24 cellular contexts compared by ENCODE assay signal in genomic region chr12:52455818-52456217, GRCh38. TPM values are rescaled to one million over a fixed set of nuclear protein-coding genes. Genes with fewer than 3 reads are reported as not detected.
DNase-seq lines count a peak whose midpoint lies in the region; ATAC-seq, FAIRE-seq and TF ChIP-seq lines count a peak whose summit lies in the region.
"Had no signal": no experiment of that assay in that cellular context is flagged by ENCODE, and none has a peak within 500 bp of the region (broad histone marks: within the 10 kb centered on the region; RNA-seq: fewer than 3 reads in every experiment).

No MANE protein-coding gene starts in this region.

- peaks cover 25% of the 10 kb centered on the region for H3F3A ChIP-seq in PC-9 (ENCODE audit: insufficient read depth, low read depth)

- H3K9ac ChIP-seq in H1 (replicated peaks in 1 of 4; ENCODE audit: extremely low read depth in 1 of 4, low read depth in 3 of 4, low read length in 3 of 4) = no peak overlapping the region
- H3K9ac ChIP-seq: SK-N-SH had no signal

- peak overlapping the region; percentile 39; the same call in 1 of the 2 replicates for H2BK12ac ChIP-seq in H1 (ENCODE audit: low read depth, low read length)

- H4K20me1 ChIP-seq in PC-9 (ENCODE audit: insufficient read depth) (no peaks in the 10 kb centered on the region), H1 (replicated peaks in 1 of 2; ENCODE audit: control insufficient read depth in 1 of 2, insufficient read depth in 2 of 2, low read length in 2 of 2) (no peaks in the 10 kb centered on the region)

- TF ChIP-seq CTCF in MCF 10A (IDR thresholded peaks at IDR 0.05; ENCODE audit: unreplicated experiment) (no peak), breast epithelium (IDR thresholded peaks at IDR 0.05) (no peak), PC-9 (conservative IDR thresholded peaks at IDR 0.05) (no peak), H1 (IDR thresholded peaks at IDR 0.05; ENCODE audit: control extremely low read depth in 1 of 3, insufficient read depth in 1 of 3, low read depth in 1 of 3, low read length in 3 of 3) (no peak), HFFc6 (IDR thresholded peaks at IDR 0.05) (no peak)

- H2BK20ac ChIP-seq in H1 (ENCODE audit: low read length) = no peak overlapping the region

- BruUV-seq in MCF 10A (replicated peaks; lab: Mats Ljungman, UMichigan) (no TSS peak), PC-9 (replicated peaks; lab: Mats Ljungman, UMichigan) (no TSS peak)

- H4K8ac ChIP-seq in H1 (ENCODE audit: extremely low read depth, insufficient read depth, low read length) = no peak overlapping the region

- POLR2A ChIA-PET in MCF 10A (lab: Yijun Ruan, JAX) = interaction anchor here (0.9 to 1.7 kb wide), 4 partner anchors 8 to 65 kb away, joined by 3 to 4 read pairs (median 3); partner anchors contain the start of gene KRT5
- POLR2A ChIA-PET in PC-9 (lab: Charles Lee; ENCODE audit: unreplicated experiment) = interaction anchor here (0.6 to 0.7 kb wide), 2 partner anchors 86 to 202 kb away, joined by 3 to 6 read pairs; no protein-coding TSS in a partner anchor
- POLR2A ChIA-PET in H1 (lab: Charles Lee; ENCODE audit: partially characterized antibody) = interaction anchor here (0.5 kb wide), 1 partner anchor 85 kb away, joined by 3 read pairs; no protein-coding TSS in a partner anchor
- POLR2A ChIA-PET in activated CD4-positive, alpha-beta T cell treated with anti-CD3 and anti-CD28 coated beads, Interleukin-2, amount 10 ng/mL, durations not matched to agents 7 days and 5 days (lab: Charles Lee) = no interaction called here

- no peak overlapping the region for H4K5ac ChIP-seq in H1 (ENCODE audit: insufficient read length, low read depth, low read length)

- H3K23me2 ChIP-seq in H1 (ENCODE audit: low read depth, low read length) = no peaks in the 10 kb centered on the region

- H3K36me3 Mint-ChIP-seq in MCF 10A (ENCODE audit: insufficient read depth, unreplicated experiment) (no peaks in the 10 kb centered on the region), HFFc6 (ENCODE audit: low read depth) (no peaks in the 10 kb centered on the region)
- no peaks in the 10 kb centered on the region for H3K36me3 Mint-ChIP-seq in activated CD4-positive, alpha-beta T cell treated with anti-CD3 and anti-CD28 coated beads, Interleukin-2, amount 10 ng/mL, durations not matched to agents 7 days and 5 days (ENCODE audit: low read depth)

- no peak overlapping the region for H2AK5ac ChIP-seq in H1 (ENCODE audit: low read depth, low read length)

- no peak overlapping the region for H2BK5ac ChIP-seq in H1 (ENCODE audit: low read depth, low read length)

- no peak for TF ChIP-seq RAD21 in H1 (IDR thresholded peaks at IDR 0.05 in 1 of 2, conservative IDR thresholded peaks at IDR 0.05 in 1 of 2; ENCODE audit: low read depth in 2 of 2, low read length in 2 of 2)

- H4K91ac ChIP-seq in H1 (replicated peaks; ENCODE audit: insufficient read length, low read length) = no peak overlapping the region

- 89% methylated on average over 2 of the region's 2 CpGs; no CpG with 5 or more reads in 1 of the 2 experiments for WGBS in H1 (ENCODE audit: extremely low coverage in 1 of 2, insufficient coverage in 1 of 2, insufficient read length in 1 of 2, insufficient replicate concordance in 2 of 2, low coverage in 1 of 2, low lambda C conversion rate in 2 of 2, missing lambda C conversion rate in 1 of 2), 2 experiments

- no peak overlapping the region for H2AFZ ChIP-seq in PC-9
- no peak overlapping the region for H2AFZ ChIP-seq in H1 (ENCODE audit: low read length)
- H2AFZ ChIP-seq: GM23338 had no signal

- CTCF ChIA-PET in MCF 10A (lab: Yijun Ruan, JAX) = no interaction called here
- CTCF ChIA-PET in PC-9 (lab: Charles Lee) = no interaction called here
- CTCF ChIA-PET in H1 (lab: Charles Lee; ENCODE audit: partially characterized antibody) = interaction anchor here (1.0 kb wide), 1 partner anchor 11 kb away, joined by 3 read pairs; no protein-coding TSS in a partner anchor
- CTCF ChIA-PET in activated CD4-positive, alpha-beta T cell treated with anti-CD3 and anti-CD28 coated beads, Interleukin-2, amount 10 ng/mL, durations not matched to agents 7 days and 5 days (lab: Charles Lee) = no interaction called here

- H3K4me3 Mint-ChIP-seq in MCF 10A (ENCODE audit: unreplicated experiment) (no peak overlapping the region), HFFc6 (no peak overlapping the region)
- H3K4me3 Mint-ChIP-seq in activated CD4-positive, alpha-beta T cell treated with anti-CD3 and anti-CD28 coated beads, Interleukin-2, amount 10 ng/mL, durations not matched to agents 7 days and 5 days = no peak overlapping the region
- H3K4me3 Mint-ChIP-seq: GM23338 had no signal

- ATAC-seq in GM21423 (IDR thresholded peaks at IDR 0.05; ENCODE audit: unreplicated experiment) = no peak
- ATAC-seq: GM23338 had no signal

- TF ChIP-seq EP300 in H1 (IDR thresholded peaks at IDR 0.05; ENCODE audit: borderline replicate concordance in 1 of 2, low read depth in 2 of 2, low read length in 2 of 2) = no peak

- H3K36me3 ChIP-seq in breast epithelium = no peaks in the 10 kb centered on the region
- H3K36me3 ChIP-seq in PC-9 (ENCODE audit: low read depth) = no peaks in the 10 kb centered on the region
- no peaks in the 10 kb centered on the region for H3K36me3 ChIP-seq in H1 (ENCODE audit: control insufficient read depth in 2 of 4, insufficient read depth in 4 of 4, low read length in 3 of 4)

- no peak overlapping the region for H3K27ac Mint-ChIP-seq in MCF 10A (ENCODE audit: low read depth, unreplicated experiment)
- no peak overlapping the region for H3K27ac Mint-ChIP-seq in HFFc6
- H3K27ac Mint-ChIP-seq in activated CD4-positive, alpha-beta T cell treated with anti-CD3 and anti-CD28 coated beads, Interleukin-2, amount 10 ng/mL, durations not matched to agents 7 days and 5 days = no peak overlapping the region
- H3K27ac Mint-ChIP-seq: GM23338 had no signal

- DNase-seq in MCF 10A (ENCODE audit: unreplicated experiment) = peak; percentile 81
- DNase-seq in breast epithelium (ENCODE audit: low spot score in 2 of 2) = no peak
- peak in 1 of 2 experiments; percentile 50 for DNase-seq in PC-9
- no peak for DNase-seq in H1 (ENCODE audit: low read depth in 1 of 2, low spot score in 2 of 2)
- DNase-seq in HFFc6 = no peak
- DNase-seq in activated T-cell treated with anti-CD3 and anti-CD28 coated beads for 4 hours = no peak
- no peak for DNase-seq in activated CD4-positive, alpha-beta T cell treated with anti-CD3 and anti-CD28 coated beads, Interleukin-2, amount 10 ng/mL, durations not matched to agents 7 days and 5 days
- DNase-seq: C1 segment of cervical spinal cord, DMS 273 treated with DMSO at 0.1 percent for 48 hours, GF-D8, Karpas-422, MM.1S, NCI-H1417 treated with DMSO at 0.1 percent for 48 hours, NCI-H2029 treated with DMSO at 0.1 percent for 48 hours, NCI-H510A treated with DMSO at 0.1 percent for 48 hours, SHP77, SK-N-SH had no signal

- no peak overlapping the region for H3K4ac ChIP-seq in H1 (replicated peaks; ENCODE audit: insufficient read length, low read depth, low read length)

- H3K14ac ChIP-seq in H1 (ENCODE audit: insufficient read length) = no peak overlapping the region

- H3K9me3 Mint-ChIP-seq in MCF 10A (ENCODE audit: unreplicated experiment) (no peaks in the 10 kb centered on the region), HFFc6 (no peaks in the 10 kb centered on the region)
- no peaks in the 10 kb centered on the region for H3K9me3 Mint-ChIP-seq in activated CD4-positive, alpha-beta T cell treated with anti-CD3 and anti-CD28 coated beads, Interleukin-2, amount 10 ng/mL, durations not matched to agents 7 days and 5 days
- H3K9me3 Mint-ChIP-seq: GM23338 had no signal

- 0 out of 2 replicates have a peak overlapping the region, but pooled peaks have one; percentile 72 for H2BK15ac ChIP-seq in H1 (ENCODE audit: low read length)

- H3K18ac ChIP-seq in H1 (ENCODE audit: extremely low read depth, low read length) = no peak overlapping the region

- H3K4me2 ChIP-seq in PC-9 = no peak overlapping the region; the same call in 1 of the 2 replicates
- no peak overlapping the region for H3K4me2 ChIP-seq in H1 (ENCODE audit: insufficient read depth in 1 of 2, low read depth in 2 of 2, low read length in 2 of 2)
- H3K4me2 ChIP-seq: GM23338, SK-N-SH had no signal

- H3K23ac ChIP-seq in H1 (ENCODE audit: insufficient read length) = no peak overlapping the region

- no peaks in the 10 kb centered on the region for H3K79me1 ChIP-seq in H1 (ENCODE audit: low read depth, low read length)

- H2BK120ac ChIP-seq in H1 (replicated peaks; ENCODE audit: low read depth, low read length) = no peak overlapping the region

- H3K27ac ChIP-seq in breast epithelium = no peak overlapping the region
- H3K27ac ChIP-seq in PC-9 = peak overlapping the region; percentile 33; the same call in 1 of the 2 replicates
- no peak overlapping the region for H3K27ac ChIP-seq in H1 (ENCODE audit: low read depth, low read length)

- intact Hi-C loops in MCF 10A (cut with micrococcal nuclease) = no loop called here
- intact Hi-C loops in breast epithelium (cut with DNase I; ENCODE audit: low total_unique reads) = no loop called here
- intact Hi-C loops in PC-9 (cut with micrococcal nuclease; ENCODE audit: unreplicated experiment) = no loop called here

- no peak for FAIRE-seq in H1 (lab: Jason Lieb, UNC)
- FAIRE-seq: GM12891, GM18507, RCC 7860 had no signal

- H3K9me3 ChIP-seq in breast epithelium (no peaks in the 10 kb centered on the region), PC-9 (ENCODE audit: insufficient read depth, low read depth) (no peaks in the 10 kb centered on the region), H1 (ENCODE audit: insufficient read depth in 2 of 2, low read depth in 1 of 2, low read length in 1 of 2) (no peaks in the 10 kb centered on the region)
- H3K9me3 ChIP-seq: SK-N-SH had no signal

- H3K4me1 ChIP-seq in breast epithelium (peaks cover 0 to 5% of the 10 kb centered on the region in 2 donors), PC-9 (replicated peaks; ENCODE audit: insufficient read depth) (peaks cover 47% of the 10 kb centered on the region), H1 (replicated peaks in 1 of 4; ENCODE audit: control insufficient read depth in 3 of 4, insufficient read depth in 4 of 4, low read length in 3 of 4) (no peaks in the 10 kb centered on the region)

- no peaks in the 10 kb centered on the region for H3K9me2 ChIP-seq in PC-9 (ENCODE audit: insufficient read depth)
- H3K9me2 ChIP-seq: SK-N-SH had no signal

- H3K79me2 ChIP-seq in PC-9 (ENCODE audit: low read depth) (no peaks in the 10 kb centered on the region), H1 (ENCODE audit: control insufficient read depth in 1 of 2, insufficient read depth in 2 of 2, low read length in 2 of 2) (no peaks in the 10 kb centered on the region)

- H3K4me1 Mint-ChIP-seq in MCF 10A (ENCODE audit: insufficient read depth, unreplicated experiment) = peaks cover 29% of the 10 kb centered on the region
- no peaks in the 10 kb centered on the region for H3K4me1 Mint-ChIP-seq in HFFc6 (ENCODE audit: low read depth)
- H3K4me1 Mint-ChIP-seq in activated CD4-positive, alpha-beta T cell treated with anti-CD3 and anti-CD28 coated beads, Interleukin-2, amount 10 ng/mL, durations not matched to agents 7 days and 5 days = peaks cover 8% of the 10 kb centered on the region

- TF ChIP-seq POLR2A in breast epithelium (IDR thresholded peaks at IDR 0.05) (no peak), H1 (IDR thresholded peaks at IDR 0.05; ENCODE audit: control extremely low read depth in 1 of 2, low read depth in 2 of 2, low read length in 2 of 2) (no peak)

- no peak overlapping the region for H3K4me3 ChIP-seq in breast epithelium
- no peak overlapping the region for H3K4me3 ChIP-seq in PC-9
- H3K4me3 ChIP-seq in H1 (ENCODE audit: extremely low read depth in 1 of 4, insufficient read depth in 2 of 4, low read depth in 3 of 4, low read length in 4 of 4) = no peak overlapping the region
- H3K4me3 ChIP-seq: GM23338 had no signal

- H3K27me3 ChIP-seq in breast epithelium (no peaks in the 10 kb centered on the region), PC-9 (ENCODE audit: insufficient read depth, low read depth) (no peaks in the 10 kb centered on the region), H1 (replicated peaks in 1 of 4; ENCODE audit: control insufficient read depth in 3 of 4, extremely low read depth in 1 of 4, insufficient read depth in 3 of 4, low read length in 3 of 4) (no peaks in the 10 kb centered on the region)

- H3K56ac ChIP-seq in H1 (replicated peaks; ENCODE audit: insufficient read length, low read depth, low read length) = no peak overlapping the region

- no peaks in the 10 kb centered on the region for H3K27me3 Mint-ChIP-seq in MCF 10A (ENCODE audit: insufficient read depth, unreplicated experiment)
- peaks cover 40% of the 10 kb centered on the region for H3K27me3 Mint-ChIP-seq in HFFc6 (ENCODE audit: insufficient read depth)
- peaks cover 30% of the 10 kb centered on the region for H3K27me3 Mint-ChIP-seq in activated CD4-positive, alpha-beta T cell treated with anti-CD3 and anti-CD28 coated beads, Interleukin-2, amount 10 ng/mL, durations not matched to agents 7 days and 5 days

RNA-seq across cellular contexts. Expression of gene KRT6B, which starts 3.9 kb away (rescaled TPM):
- total RNA-seq in MCF 10A (2022) = 2.3 and 3.3 TPM in 2 replicates
- total RNA-seq in breast epithelium = 10 to 100 TPM in 2 of 3 donors, not detected in 1; 42.0 to 69.2 TPM
- 0.98 and 1.1 TPM in 2 replicates for total RNA-seq in PC-9 (2021)
- not detected in 2 replicates for total RNA-seq in H1 (2021; fragmentation: NEBNext Ultra II Directional; extraction: Animal tissue kit (Norgen Biotek cat#: 25700))
- not detected in 2 replicates for polyA plus RNA-seq in H1 (2011; rRNA removed)
- polyA plus RNA-seq in H1 (2011; cell fraction: cytosol; rRNA removed) = not detected
- polyA plus RNA-seq in H1 (2011; cell fraction: nucleus; rRNA removed) = not detected
- not detected in 4 replicates for polyA plus RNA-seq in H1 (2012, experiment 1 of 2)
- not detected for polyA plus RNA-seq in H1 (2012, experiment 2 of 2)
- not detected for polyA plus RNA-seq in H1 (2013, experiment 1 of 2)
- not detected for polyA plus RNA-seq in H1 (2013, experiment 2 of 2)
- polyA minus RNA-seq in H1 (2011; rRNA and poly(A)+ RNA removed) = not detected in 2 replicates
- not detected for polyA minus RNA-seq in H1 (2011; cell fraction: cytosol; rRNA and poly(A)+ RNA removed)
- polyA minus RNA-seq in H1 (2011; cell fraction: nucleus; rRNA and poly(A)+ RNA removed) = not detected
- not detected for total RNA-seq in HFFc6 (2021; fragmentation: NEBNext Ultra II Directional; extraction: Animal tissue kit (Norgen Biotek cat#: 25700))
- total RNA-seq in activated CD4-positive, alpha-beta T cell treated with anti-CD3 and anti-CD28 coated beads, Interleukin-2, amount 10 ng/mL, durations not matched to agents 7 days and 5 days = not detected
- total RNA-seq: A172, Daoy, GM23338 had no signal
- polyA plus RNA-seq: GM23338, SK-N-SH had no signal

RNA-seq across cellular contexts. Expression of gene KRT6C, which starts 17.8 kb away (rescaled TPM):
- total RNA-seq in MCF 10A (2022) = 0.19 and 0.44 TPM in 2 replicates
- total RNA-seq in breast epithelium = not detected
- total RNA-seq in PC-9 (2021) = not detected in 2 replicates
- total RNA-seq in H1 (2021; fragmentation: NEBNext Ultra II Directional; extraction: Animal tissue kit (Norgen Biotek cat#: 25700)) = not detected in 2 replicates
- polyA plus RNA-seq in H1 (2011; rRNA removed) = not detected in 2 replicates
- polyA plus RNA-seq in H1 (2011; cell fraction: cytosol; rRNA removed) = not detected
- not detected for polyA plus RNA-seq in H1 (2011; cell fraction: nucleus; rRNA removed)
- polyA plus RNA-seq in H1 (2012, experiment 1 of 2) = not detected in 4 replicates
- polyA plus RNA-seq in H1 (2012, experiment 2 of 2) = not detected
- not detected for polyA plus RNA-seq in H1 (2013, experiment 1 of 2)
- polyA plus RNA-seq in H1 (2013, experiment 2 of 2) = not detected
- not detected in 2 replicates for polyA minus RNA-seq in H1 (2011; rRNA and poly(A)+ RNA removed)
- polyA minus RNA-seq in H1 (2011; cell fraction: cytosol; rRNA and poly(A)+ RNA removed) = not detected
- polyA minus RNA-seq in H1 (2011; cell fraction: nucleus; rRNA and poly(A)+ RNA removed) = not detected
- total RNA-seq in HFFc6 (2021; fragmentation: NEBNext Ultra II Directional; extraction: Animal tissue kit (Norgen Biotek cat#: 25700)) = not detected
- not detected for total RNA-seq in activated CD4-positive, alpha-beta T cell treated with anti-CD3 and anti-CD28 coated beads, Interleukin-2, amount 10 ng/mL, durations not matched to agents 7 days and 5 days
- total RNA-seq: A172, Daoy, GM23338 had no signal
- polyA plus RNA-seq: GM23338, SK-N-SH had no signal

RNA-seq across cellular contexts. Expression of gene KRT75, which starts 21.6 kb away (rescaled TPM):
- total RNA-seq in MCF 10A (2022) = not detected in 2 replicates
- not detected for total RNA-seq in breast epithelium
- not detected in 2 replicates for total RNA-seq in PC-9 (2021)
- not detected in 2 replicates for total RNA-seq in H1 (2021; fragmentation: NEBNext Ultra II Directional; extraction: Animal tissue kit (Norgen Biotek cat#: 25700))
- polyA plus RNA-seq in H1 (2011; rRNA removed) = not detected in 2 replicates
- not detected for polyA plus RNA-seq in H1 (2011; cell fraction: cytosol; rRNA removed)
- polyA plus RNA-seq in H1 (2011; cell fraction: nucleus; rRNA removed) = not detected
- not detected in 4 replicates for polyA plus RNA-seq in H1 (2012, experiment 1 of 2)
- not detected for polyA plus RNA-seq in H1 (2012, experiment 2 of 2)
- polyA plus RNA-seq in H1 (2013, experiment 1 of 2) = not detected
- polyA plus RNA-seq in H1 (2013, experiment 2 of 2) = not detected
- polyA minus RNA-seq in H1 (2011; rRNA and poly(A)+ RNA removed) = not detected in 2 replicates
- polyA minus RNA-seq in H1 (2011; cell fraction: cytosol; rRNA and poly(A)+ RNA removed) = not detected
- polyA minus RNA-seq in H1 (2011; cell fraction: nucleus; rRNA and poly(A)+ RNA removed) = not detected
- total RNA-seq in HFFc6 (2021; fragmentation: NEBNext Ultra II Directional; extraction: Animal tissue kit (Norgen Biotek cat#: 25700)) = not detected
- not detected for total RNA-seq in activated CD4-positive, alpha-beta T cell treated with anti-CD3 and anti-CD28 coated beads, Interleukin-2, amount 10 ng/mL, durations not matched to agents 7 days and 5 days
- total RNA-seq: A172, GM23338 had no signal
- polyA plus RNA-seq: GM23338, SK-N-SH had no signal

RNA-seq across cellular contexts. Expression of gene KRT6A, which starts 37.2 kb away (rescaled TPM):
- total RNA-seq in MCF 10A (2022) (1,403 and 1,688 TPM in 2 replicates), breast epithelium (1 to 10 TPM in 1 of 3 donors, under 1 TPM in 1, not detected in 1; 0.33 to 3.1 TPM), PC-9 (2021) (55.9 and 87.5 TPM in 2 replicates)
- total RNA-seq in H1 (2021; fragmentation: NEBNext Ultra II Directional; extraction: Animal tissue kit (Norgen Biotek cat#: 25700)) = not detected in 2 replicates
- 0.08 and 0.11 TPM in 2 replicates for polyA plus RNA-seq in H1 (2011; rRNA removed)
- polyA plus RNA-seq in H1 (2011; cell fraction: cytosol; rRNA removed) = not detected
- polyA plus RNA-seq in H1 (2011; cell fraction: nucleus; rRNA removed) = not detected
- polyA plus RNA-seq in H1 (2012, experiment 1 of 2) = not detected in 4 replicates
- polyA plus RNA-seq in H1 (2012, experiment 2 of 2) = not detected
- polyA plus RNA-seq in H1 (2013, experiment 1 of 2) = not detected
- polyA plus RNA-seq in H1 (2013, experiment 2 of 2) = not detected
- polyA minus RNA-seq in H1 (2011; rRNA and poly(A)+ RNA removed) = 0.22 and 3.6 TPM in 2 replicates
- polyA minus RNA-seq in H1 (2011; cell fraction: cytosol; rRNA and poly(A)+ RNA removed) = not detected
- not detected for polyA minus RNA-seq in H1 (2011; cell fraction: nucleus; rRNA and poly(A)+ RNA removed)
- total RNA-seq in HFFc6 (2021; fragmentation: NEBNext Ultra II Directional; extraction: Animal tissue kit (Norgen Biotek cat#: 25700)) = not detected
- not detected for total RNA-seq in activated CD4-positive, alpha-beta T cell treated with anti-CD3 and anti-CD28 coated beads, Interleukin-2, amount 10 ng/mL, durations not matched to agents 7 days and 5 days
- total RNA-seq: A172, Daoy, GM23338 had no signal
- polyA plus RNA-seq: GM23338, SK-N-SH had no signal

RNA-seq across cellular contexts. Expression of gene KRT82, which starts 49.7 kb away (rescaled TPM):
- total RNA-seq in MCF 10A (2022) = not detected in 2 replicates
- not detected for total RNA-seq in breast epithelium
- total RNA-seq in PC-9 (2021) = not detected in 2 replicates
- not detected in 2 replicates for total RNA-seq in H1 (2021; fragmentation: NEBNext Ultra II Directional; extraction: Animal tissue kit (Norgen Biotek cat#: 25700))
- polyA plus RNA-seq in H1 (2011; rRNA removed) = not detected in 2 replicates
- not detected for polyA plus RNA-seq in H1 (2011; cell fraction: cytosol; rRNA removed)
- polyA plus RNA-seq in H1 (2011; cell fraction: nucleus; rRNA removed) = not detected
- not detected in 4 replicates for polyA plus RNA-seq in H1 (2012, experiment 1 of 2)
- not detected for polyA plus RNA-seq in H1 (2012, experiment 2 of 2)
- polyA plus RNA-seq in H1 (2013, experiment 1 of 2) = not detected
- not detected for polyA plus RNA-seq in H1 (2013, experiment 2 of 2)
- polyA minus RNA-seq in H1 (2011; rRNA and poly(A)+ RNA removed) = not detected in 2 replicates
- polyA minus RNA-seq in H1 (2011; cell fraction: cytosol; rRNA and poly(A)+ RNA removed) = not detected
- polyA minus RNA-seq in H1 (2011; cell fraction: nucleus; rRNA and poly(A)+ RNA removed) = not detected
- not detected for total RNA-seq in HFFc6 (2021; fragmentation: NEBNext Ultra II Directional; extraction: Animal tissue kit (Norgen Biotek cat#: 25700))
- total RNA-seq in activated CD4-positive, alpha-beta T cell treated with anti-CD3 and anti-CD28 coated beads, Interleukin-2, amount 10 ng/mL, durations not matched to agents 7 days and 5 days = not detected
- total RNA-seq: A172, Daoy, GM23338 had no signal
- polyA plus RNA-seq: GM23338, SK-N-SH had no signal
